8 cellular contexts compared by ENCODE assay signal in the genomic region with DNA sequence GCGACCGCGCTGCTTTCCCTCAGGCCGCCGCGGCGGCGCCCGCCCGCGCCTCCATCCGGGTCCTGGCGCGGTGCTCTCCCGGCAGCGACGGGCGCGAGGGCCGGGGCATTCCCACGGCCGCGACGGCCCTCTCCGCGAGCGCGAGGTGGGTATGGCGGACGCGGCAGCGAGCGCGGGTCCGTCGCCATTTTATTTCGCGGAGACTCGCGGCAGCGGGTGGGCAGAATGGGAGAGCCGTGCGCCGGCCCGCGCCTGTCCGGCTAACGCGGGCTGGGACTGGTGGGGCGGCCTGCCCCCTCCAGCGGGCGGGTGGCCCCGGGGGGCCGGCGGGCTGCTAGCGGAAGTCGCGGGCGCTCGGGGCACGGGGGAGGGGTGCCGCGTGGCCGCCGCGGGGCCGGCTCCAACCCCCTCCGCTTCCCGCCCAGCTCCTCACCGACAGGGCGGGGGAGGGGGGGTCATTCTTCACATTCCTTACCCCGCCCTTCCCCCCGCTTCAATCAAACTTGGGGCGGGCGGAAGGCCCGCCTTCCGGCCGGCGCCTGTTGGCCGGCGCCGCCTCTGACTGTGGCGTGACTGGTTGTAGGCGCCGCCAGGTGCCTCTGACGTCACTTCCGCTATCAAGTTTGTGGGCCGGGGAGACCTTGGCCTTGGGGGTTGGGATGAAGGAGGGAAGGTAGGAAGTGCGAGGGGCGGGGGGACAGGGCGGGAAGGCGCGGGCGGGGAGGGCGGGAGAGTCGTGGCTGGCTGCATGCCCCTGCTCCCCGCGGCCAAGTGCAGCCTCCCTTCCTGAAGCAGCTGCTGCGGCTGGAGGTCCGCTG.
DNase-seq lines count a peak whose midpoint lies in the region; ATAC-seq and TF ChIP-seq lines count a peak whose summit lies in the region.

No MANE protein-coding gene starts in this region.

- H3K4me3 ChIP-seq in OCI-LY1 (ENCODE audit: low read depth, low read length, poor library complexity, severe bottlenecking): peak overlapping the region; percentile 68
- peak overlapping the region; percentile 81 for H3K4me3 ChIP-seq in epithelial cell of esophagus (ENCODE audit: low read length)
- peak overlapping the region; percentile 83 for H3K4me3 ChIP-seq in mononuclear cell (ENCODE audit: low read length)

- H3K27ac ChIP-seq in OCI-LY1 (ENCODE audit: low read depth, low read length, poor library complexity, severe bottlenecking): peak overlapping the region; percentile 81

- no peaks in the 10 kb centered on the region for H3K9me2 ChIP-seq in OCI-LY1 (ENCODE audit: low read depth, low read length)

- H3K27me3 ChIP-seq in OCI-LY1 (ENCODE audit: insufficient read depth, low read length) (no peaks in the 10 kb centered on the region), mononuclear cell (ENCODE audit: insufficient read depth, low read length) (no peaks in the 10 kb centered on the region)

- H4K20me1 ChIP-seq in OCI-LY1 (ENCODE audit: insufficient read depth, low read length): peaks cover 5% of the 10 kb centered on the region; the same call in 1 of the 2 replicates

- H3K9me3 ChIP-seq in OCI-LY1 (ENCODE audit: low read length) (no peaks in the 10 kb centered on the region), mononuclear cell (ENCODE audit: low read depth, low read length) (no peaks in the 10 kb centered on the region)

- TF ChIP-seq CTCF in OCI-LY1 (IDR thresholded peaks at IDR 0.05; ENCODE audit: low read length) (no peak), epithelial cell of esophagus (IDR thresholded peaks at IDR 0.05; ENCODE audit: insufficient read depth, low read depth, low read length, missing control alignments) (no peak)

- peaks cover 47% of the 10 kb centered on the region for H3K79me2 ChIP-seq in OCI-LY1 (ENCODE audit: insufficient read depth, low read length)

- DNase-seq in DMS 273 treated with DMSO at 0.1 percent for 48 hours (lab: John Stamatoyannopoulos, UW) (peak; percentile 94), HuH-7 (ENCODE audit: low spot score) (peak; percentile 92), activated T-cell treated with anti-CD3 and anti-CD28 coated beads for 24 hours (ENCODE audit: low read depth) (peak; percentile 95), epithelial cell of esophagus (ENCODE audit: low read depth) (peak; percentile 99)
- peak; percentile 90 to 92 for DNase-seq in stimulated activated CD8-positive, alpha-beta memory T cell treated with anti-CD3 and anti-CD28 coated beads, Interleukin-2, amount 100 ng/mL, for 48 hours (ENCODE audit: low read depth in 2 of 2)

- peak overlapping the region; percentile 74 for H3K4me2 ChIP-seq in OCI-LY1 (ENCODE audit: low read length)

- H3K4me1 ChIP-seq in OCI-LY1 (ENCODE audit: insufficient read depth, low read length, severe bottlenecking): peaks cover 44% of the 10 kb centered on the region
- peaks cover 38% of the 10 kb centered on the region for H3K4me1 ChIP-seq in mononuclear cell (ENCODE audit: insufficient read depth, low read length)

- peak overlapping the region; percentile 68 for H3K9ac ChIP-seq in OCI-LY1 (ENCODE audit: low read length)

- peak; percentile 56 for ATAC-seq in GM21526 (IDR thresholded peaks at IDR 0.05; ENCODE audit: low FRiP score, unreplicated experiment)

- H2AFZ ChIP-seq in OCI-LY1 (ENCODE audit: low read length): no peak overlapping the region

- H3K36me3 ChIP-seq in OCI-LY1 (ENCODE audit: insufficient read depth, low read length): peaks cover 21% of the 10 kb centered on the region; the same call in 1 of the 2 replicates

- H3F3A ChIP-seq in OCI-LY1 (ENCODE audit: insufficient read depth, low read length): no peaks in the 10 kb centered on the region

Comparison
In these comparisons a context has a peak if more than half of its experiments do, and no peak if none do; other contexts are left out.
1. Peak in every context shown above with its lines: DNase-seq, ATAC-seq, H3K4me3 ChIP-seq and H3K27ac ChIP-seq.